1 cellular context compared by ENCODE assay signal in genomic region chr12:46450279-46450748, GRCh38.
TF ChIP-seq lines count a peak whose summit lies in the region.

No MANE protein-coding gene starts in this region.

TF ChIP-seq in HCT116, 20 proteins besides CTCF, POLR2A, EP300 and RAD21 (continued from another document):
- TF ChIP-seq REST (IDR thresholded peaks at IDR 0.05; ENCODE audit: low read depth) (no peak), CBX3 (IDR thresholded peaks at IDR 0.05; ENCODE audit: low read depth) (peak; percentile 70; the same call in 1 of the 2 replicates), YY1 (IDR thresholded peaks at IDR 0.05; ENCODE audit: extremely low read depth, insufficient replicate concordance, low read depth, low read length) (no peak), ATF3 (IDR thresholded peaks at IDR 0.05) (no peak), JUND (IDR thresholded peaks at IDR 0.05) (0 out of 2 replicates have a peak, but pooled peaks have one; percentile 29), EZH2phosphoT487 (IDR thresholded peaks at IDR 0.05; ENCODE audit: borderline replicate concordance) (no peak), EZH2 (IDR thresholded peaks at IDR 0.05) (no peak), SIN3A (IDR thresholded peaks at IDR 0.05; ENCODE audit: low read depth) (no peak), EGR1 (IDR thresholded peaks at IDR 0.05; ENCODE audit: low read depth) (no peak), SRF (IDR thresholded peaks at IDR 0.05; ENCODE audit: low read depth) (no peak), MAX (IDR thresholded peaks at IDR 0.05) (peak; percentile 81; the same call in 1 of the 2 replicates), POLR2AphosphoS5 (IDR thresholded peaks at IDR 0.05; ENCODE audit: low read depth, low read length) (peak; percentile 59; the same call in 1 of the 2 replicates), TCF7L2 (IDR thresholded peaks at IDR 0.05; ENCODE audit: borderline replicate concordance, extremely low read depth, insufficient read depth, insufficient read length) (no peak), CEBPB (IDR thresholded peaks at IDR 0.05; ENCODE audit: low read depth) (no peak)
TF ChIP-seq in HCT116: peak in this region for 5.
